1 cellular context compared by ENCODE assay signal in genomic region chr16:88810166-88810867, GRCh38.
TF ChIP-seq lines count a peak whose summit lies in the region.

No MANE protein-coding gene starts in this region.

TF ChIP-seq in endothelial cell of umbilical vein, 7 proteins besides CTCF, POLR2A, EP300 and RAD21:
- no peak for TF ChIP-seq MYC (IDR thresholded peaks at IDR 0.05; ENCODE audit: low read depth, low read length)
- no peak for TF ChIP-seq MAX (IDR thresholded peaks at IDR 0.05; ENCODE audit: insufficient read depth, insufficient read length)
- TF ChIP-seq GATA2 (IDR thresholded peaks at IDR 0.05; ENCODE audit: insufficient read depth, insufficient read length, low read depth, low read length), result no peak
- no peak for TF ChIP-seq EZH2 (IDR thresholded peaks at IDR 0.05; ENCODE audit: borderline replicate concordance, low read depth, low read length, severe bottlenecking)
- no peak for TF ChIP-seq POLR2AphosphoS5 (IDR thresholded peaks at IDR 0.05; ENCODE audit: insufficient read depth, low read depth, low read length)
- TF ChIP-seq FOS (IDR thresholded peaks at IDR 0.05; ENCODE audit: borderline replicate concordance, insufficient read depth, low read length), result no peak
- no peak for TF ChIP-seq JUN (IDR thresholded peaks at IDR 0.05; ENCODE audit: borderline replicate concordance, insufficient read depth, insufficient read length, low read depth)
TF ChIP-seq in endothelial cell of umbilical vein: peak in this region for 0.
